8 cellular contexts compared by ENCODE assay signal in genomic region chr11:19240420-19241259, GRCh38. TPM values are rescaled to one million over a fixed set of nuclear protein-coding genes. Genes with fewer than 3 reads are reported as not detected.
DNase-seq lines count a peak whose midpoint lies in the region; ATAC-seq and TF ChIP-seq lines count a peak whose summit lies in the region.

A gene with protein sequence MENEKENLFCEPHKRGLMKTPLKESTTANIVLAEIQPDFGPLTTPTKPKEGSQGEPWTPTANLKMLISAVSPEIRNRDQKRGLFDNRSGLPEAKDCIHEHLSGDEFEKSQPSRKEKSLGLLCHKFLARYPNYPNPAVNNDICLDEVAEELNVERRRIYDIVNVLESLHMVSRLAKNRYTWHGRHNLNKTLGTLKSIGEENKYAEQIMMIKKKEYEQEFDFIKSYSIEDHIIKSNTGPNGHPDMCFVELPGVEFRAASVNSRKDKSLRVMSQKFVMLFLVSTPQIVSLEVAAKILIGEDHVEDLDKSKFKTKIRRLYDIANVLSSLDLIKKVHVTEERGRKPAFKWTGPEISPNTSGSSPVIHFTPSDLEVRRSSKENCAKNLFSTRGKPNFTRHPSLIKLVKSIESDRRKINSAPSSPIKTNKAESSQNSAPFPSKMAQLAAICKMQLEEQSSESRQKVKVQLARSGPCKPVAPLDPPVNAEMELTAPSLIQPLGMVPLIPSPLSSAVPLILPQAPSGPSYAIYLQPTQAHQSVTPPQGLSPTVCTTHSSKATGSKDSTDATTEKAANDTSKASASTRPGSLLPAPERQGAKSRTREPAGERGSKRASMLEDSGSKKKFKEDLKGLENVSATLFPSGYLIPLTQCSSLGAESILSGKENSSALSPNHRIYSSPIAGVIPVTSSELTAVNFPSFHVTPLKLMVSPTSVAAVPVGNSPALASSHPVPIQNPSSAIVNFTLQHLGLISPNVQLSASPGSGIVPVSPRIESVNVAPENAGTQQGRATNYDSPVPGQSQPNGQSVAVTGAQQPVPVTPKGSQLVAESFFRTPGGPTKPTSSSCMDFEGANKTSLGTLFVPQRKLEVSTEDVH (minus strand): TSS chr11:19240945. CDS start chr11:19240121, 824 bp downstream.

- no peak within 1 kb of the TSS for H3K27ac ChIP-seq in CD4-positive, CD25-positive, alpha-beta regulatory T cell (ENCODE audit: insufficient read depth, low read length, poor library complexity, severe bottlenecking)
- H3K27ac ChIP-seq in lower lobe of right lung = no peak within 1 kb of the TSS

- H3K9me3 Mint-ChIP-seq in CD4-positive, CD25-positive, alpha-beta regulatory T cell = peaks cover 0 to 1% (median 0%) of the 10 kb centered on the region in 7 donors

- H3K27ac Mint-ChIP-seq in CD4-positive, CD25-positive, alpha-beta regulatory T cell = peak within 1 kb of the TSS in 2 of 3 donors; percentile 63 to 71

- peak; percentile 74 to 81 for ATAC-seq in CD4-positive, CD25-positive, alpha-beta regulatory T cell (ENCODE audit: low read depth in 2 of 2)
- ATAC-seq in GM19455 (IDR thresholded peaks at IDR 0.05; ENCODE audit: unreplicated experiment) (peak; percentile 83), lower lobe of right lung (peak; percentile 93 to 94)

- TF ChIP-seq CTCF in lower lobe of right lung (IDR thresholded peaks at IDR 0.05) = no peak

- H3K4me1 ChIP-seq in CD4-positive, CD25-positive, alpha-beta regulatory T cell (ENCODE audit: control insufficient read depth, insufficient read depth, low read length, poor library complexity, severe bottlenecking) = peaks cover 20% of the 10 kb centered on the region
- H3K4me1 ChIP-seq in lower lobe of right lung = peaks cover 34% of the 10 kb centered on the region

- H3K4me1 Mint-ChIP-seq in CD4-positive, CD25-positive, alpha-beta regulatory T cell = peaks cover 8 to 41% (median 26%) of the 10 kb centered on the region in 4 donors

- intact Hi-C loops in lower lobe of right lung (cut with DNase I) = no loop called here

- H3K36me3 ChIP-seq in CD4-positive, CD25-positive, alpha-beta regulatory T cell (ENCODE audit: control insufficient read depth, insufficient read depth, low read length) = no peaks in the 10 kb centered on the region
- no peaks in the 10 kb centered on the region for H3K36me3 ChIP-seq in lower lobe of right lung

- peak within 1 kb of the TSS; percentile 96 for H3K4me3 ChIP-seq in CD4-positive, CD25-positive, alpha-beta regulatory T cell (ENCODE audit: low read depth, low read length)
- peak within 1 kb of the TSS; percentile 66 for H3K4me3 ChIP-seq in lower lobe of right lung

- no peaks in the 10 kb centered on the region for H3K36me3 Mint-ChIP-seq in CD4-positive, CD25-positive, alpha-beta regulatory T cell

- H3K9me3 ChIP-seq in CD4-positive, CD25-positive, alpha-beta regulatory T cell (ENCODE audit: control insufficient read depth in 2 of 2, low read length in 2 of 2) = no peaks in the 10 kb centered on the region
- H3K9me3 ChIP-seq in lower lobe of right lung = no peaks in the 10 kb centered on the region

- peaks cover 3% of the 10 kb centered on the region for H3K27me3 ChIP-seq in CD4-positive, CD25-positive, alpha-beta regulatory T cell (ENCODE audit: control insufficient read depth, insufficient read depth, low read length)
- H3K27me3 ChIP-seq in lower lobe of right lung (ENCODE audit: low read depth) = peaks cover 43% of the 10 kb centered on the region

- H3K27me3 Mint-ChIP-seq in CD4-positive, CD25-positive, alpha-beta regulatory T cell = peaks cover 14% of the 10 kb centered on the region

- DNase-seq in CD4-positive, CD25-positive, alpha-beta regulatory T cell = peak; percentile 81 to 94 (median 83)
- DNase-seq in HK-2 (ENCODE audit: unreplicated experiment) (peak; percentile 92), NCI-H82 treated with DMSO at 0.1 percent for 48 hours (lab: John Stamatoyannopoulos, UW; ENCODE audit: unreplicated experiment) (peak; percentile 56), ecto neural progenitor cell (ENCODE audit: low spot score) (peak; percentile 99), lower lobe of right lung (peak; percentile 91)
- DNase-seq in activated CD4-positive, alpha-beta T cell treated with anti-CD3 and anti-CD28 coated beads, Interleukin-2, amount 50 U/mL, for 48 hours = peak; percentile 93 to 95
- DNase-seq in stimulated activated CD4-positive, alpha-beta T cell treated with anti-CD3 and anti-CD28 coated beads, TNF-alpha, amount 100 ng/mL, for 1 hour (ENCODE audit: low read depth in 3 of 3, low spot score in 1 of 3) = peak; percentile 44 to 68 (median 47)

- peak within 1 kb of the TSS; percentile 90 to 98 (median 93) for H3K4me3 Mint-ChIP-seq in CD4-positive, CD25-positive, alpha-beta regulatory T cell

RNA-seq across cellular contexts. Expression of the gene that starts here (rescaled TPM):
- 0.35 TPM for total RNA-seq in CD4-positive, CD25-positive, alpha-beta regulatory T cell
- polyA plus RNA-seq in CD4-positive, CD25-positive, alpha-beta regulatory T cell = under 1 TPM in 2 of 4 donors, not detected in 2; 0.25 to 0.33 TPM
- total RNA-seq in lower lobe of right lung = 0.95 TPM

Comparison
In these comparisons a context has a peak if more than half of its experiments do, and no peak if none do; other contexts are left out.
1. Peak in DNase-seq, ATAC-seq and H3K4me3 ChIP-seq in CD4-positive, CD25-positive, alpha-beta regulatory T cell; RNA of the gene not detected or under 1 TPM.
2. Peak in DNase-seq, ATAC-seq and H3K4me3 ChIP-seq in lower lobe of right lung; RNA of the gene not detected or under 1 TPM.
3. DNase-seq: peak in every context shown above with its lines; median percentile 99 in ecto neural progenitor cell; 94 in activated CD4-positive, alpha-beta T cell treated with anti-CD3 and anti-CD28 coated beads, Interleukin-2, amount 50 U/mL, for 48 hours; 92 in HK-2; 91 in lower lobe of right lung; 83 in CD4-positive, CD25-positive, alpha-beta regulatory T cell; 56 in NCI-H82 treated with DMSO at 0.1 percent for 48 hours; 47 in stimulated activated CD4-positive, alpha-beta T cell treated with anti-CD3 and anti-CD28 coated beads, TNF-alpha, amount 100 ng/mL, for 1 hour.